ENCODE assay signal across 8 cellular contexts in the genomic region with DNA sequence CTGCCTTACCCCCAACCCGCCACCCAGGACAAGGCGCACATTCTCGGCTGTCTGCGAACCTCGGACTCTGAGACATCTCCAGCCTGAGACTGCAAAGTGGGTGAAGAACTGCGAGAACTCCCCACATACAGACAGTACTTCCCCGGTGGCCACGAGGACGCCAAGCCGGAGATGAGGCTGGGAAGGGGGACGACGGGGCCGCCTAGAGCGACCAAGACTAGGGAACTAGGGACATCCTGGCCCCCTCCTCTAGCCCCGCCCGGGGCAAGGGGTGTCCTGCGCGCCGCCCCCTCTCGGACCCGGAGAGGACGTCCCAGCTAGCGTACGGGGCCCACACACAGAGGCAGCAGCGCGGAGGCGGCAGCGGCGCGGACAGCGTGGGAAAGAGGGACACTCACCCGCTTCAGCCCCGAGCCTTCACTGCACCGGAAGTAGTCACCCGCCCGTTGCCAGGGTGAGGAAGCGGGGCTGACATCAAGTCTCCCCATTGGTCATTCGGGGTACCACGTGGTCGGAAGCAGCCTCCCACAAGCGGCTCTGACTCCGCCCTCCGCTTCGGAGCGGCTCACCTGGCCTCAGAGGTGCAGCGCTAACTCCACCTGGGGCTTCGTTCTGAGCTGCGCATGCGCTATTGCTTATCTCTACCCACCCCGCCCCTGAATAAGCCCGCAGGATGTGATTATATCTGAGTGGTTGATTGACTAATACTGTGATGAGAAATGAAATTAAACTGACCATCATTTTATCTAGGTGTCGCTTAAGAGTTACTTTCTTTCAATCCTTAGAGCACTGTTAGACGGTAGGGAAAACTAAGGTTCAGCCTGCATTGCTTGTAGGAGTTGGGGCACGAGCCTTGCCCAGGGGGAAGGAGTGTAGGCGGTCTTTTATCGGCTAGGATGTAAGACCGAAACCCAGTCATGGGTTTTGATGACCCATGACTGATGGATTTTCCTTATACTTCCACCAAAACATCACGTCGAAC. TPM values are rescaled to one million over a fixed set of nuclear protein-coding genes. Genes with fewer than 3 reads are reported as not detected.
DNase-seq lines count a peak whose midpoint lies in the region; ATAC-seq and TF ChIP-seq lines count a peak whose summit lies in the region.

A gene with protein sequence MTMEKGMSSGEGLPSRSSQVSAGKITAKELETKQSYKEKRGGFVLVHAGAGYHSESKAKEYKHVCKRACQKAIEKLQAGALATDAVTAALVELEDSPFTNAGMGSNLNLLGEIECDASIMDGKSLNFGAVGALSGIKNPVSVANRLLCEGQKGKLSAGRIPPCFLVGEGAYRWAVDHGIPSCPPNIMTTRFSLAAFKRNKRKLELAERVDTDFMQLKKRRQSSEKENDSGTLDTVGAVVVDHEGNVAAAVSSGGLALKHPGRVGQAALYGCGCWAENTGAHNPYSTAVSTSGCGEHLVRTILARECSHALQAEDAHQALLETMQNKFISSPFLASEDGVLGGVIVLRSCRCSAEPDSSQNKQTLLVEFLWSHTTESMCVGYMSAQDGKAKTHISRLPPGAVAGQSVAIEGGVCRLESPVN (minus strand): TSS at position 437 of the 982 bp plus-strand sequence. CDS start 8,854 bp downstream, outside the sequence.

- peaks cover 7% of the 10 kb centered on the region; the same call in 1 of the 2 replicates for H3K4me1 ChIP-seq in GM23338 (ENCODE audit: insufficient read depth)

- ATAC-seq in GM23338, result peak; percentile 95
- peak; percentile 100 for ATAC-seq in natural killer cell treated with Interleukin-12 subunit alpha and Interleukin-12 subunit beta and Interleukin-15 and Interleukin-18, amount 100 ng/mL, for 72 hours
- peak; percentile 99 for ATAC-seq in stimulated activated naive CD8-positive, alpha-beta T cell treated with anti-CD3 and anti-CD28 coated beads, Interleukin-15, Interleukin-2, amounts not matched to agents 100 U/mL and 50 U/mL, for 24 hours

- H3K36me3 Mint-ChIP-seq in GM23338 (ENCODE audit: low read depth), result no peaks in the 10 kb centered on the region
- H3K36me3 Mint-ChIP-seq in activated T-helper 2 cell treated with anti-CD3 and anti-CD28 coated beads, Interferon-gamma antibody, Interleukin-2, Interleukin-4, amounts not matched to agents 10 μg/mL and 5 μg/mL and 100 μg/mL, durations not matched to agents 14 hours and 24 hours and 36 hours (ENCODE audit: low read depth), result peaks cover 3% of the 10 kb centered on the region
- H3K36me3 Mint-ChIP-seq in natural killer cell treated with Interleukin-12 subunit alpha and Interleukin-12 subunit beta and Interleukin-15 and Interleukin-18, amount 100 ng/mL, for 72 hours, result no peaks in the 10 kb centered on the region

- H3K4me2 ChIP-seq in GM23338, result peak within 1 kb of the TSS; percentile 86

- intact Hi-C loops in activated T-helper 2 cell treated with anti-CD3 and anti-CD28 coated beads, Interferon-gamma antibody, Interleukin-2, Interleukin-4, amounts not matched to agents 10 μg/mL and 5 μg/mL and 100 μg/mL, durations not matched to agents 14 hours and 24 hours and 36 hours (cut with micrococcal nuclease), result loop anchor here (5.0 to 10.0 kb wide), 4 partner anchors 76 to 391 kb away; a partner anchor contains a TSS

- H3K27me3 Mint-ChIP-seq in GM23338 (ENCODE audit: insufficient read depth, low read depth, poor library complexity), result peaks cover 2% of the 10 kb centered on the region
- H3K27me3 Mint-ChIP-seq in activated T-helper 2 cell treated with anti-CD3 and anti-CD28 coated beads, Interferon-gamma antibody, Interleukin-2, Interleukin-4, amounts not matched to agents 10 μg/mL and 5 μg/mL and 100 μg/mL, durations not matched to agents 14 hours and 24 hours and 36 hours (ENCODE audit: low read depth), result peaks cover 5% of the 10 kb centered on the region
- H3K27me3 Mint-ChIP-seq in natural killer cell treated with Interleukin-12 subunit alpha and Interleukin-12 subunit beta and Interleukin-15 and Interleukin-18, amount 100 ng/mL, for 72 hours, result peaks cover 5 to 8% of the 10 kb centered on the region in 2 donors

- H3K27ac ChIP-seq in GM23338 (ENCODE audit: low read depth), result no peak within 1 kb of the TSS

- no peaks in the 10 kb centered on the region for H3K9me2 ChIP-seq in GM23338 (ENCODE audit: insufficient read depth)

- peak within 1 kb of the TSS; percentile 79 for H3K4me3 ChIP-seq in GM23338

- H3K4me3 Mint-ChIP-seq in GM23338, result peak within 1 kb of the TSS; percentile 94
- H3K4me3 Mint-ChIP-seq in activated T-helper 2 cell treated with anti-CD3 and anti-CD28 coated beads, Interferon-gamma antibody, Interleukin-2, Interleukin-4, amounts not matched to agents 10 μg/mL and 5 μg/mL and 100 μg/mL, durations not matched to agents 14 hours and 24 hours and 36 hours (ENCODE audit: low read depth), result peak within 1 kb of the TSS; percentile 95
- peak within 1 kb of the TSS; percentile 94 for H3K4me3 Mint-ChIP-seq in natural killer cell treated with Interleukin-12 subunit alpha and Interleukin-12 subunit beta and Interleukin-15 and Interleukin-18, amount 100 ng/mL, for 72 hours

- H3K27ac Mint-ChIP-seq in GM23338, result peak within 1 kb of the TSS; percentile 93
- peak within 1 kb of the TSS; percentile 72 for H3K27ac Mint-ChIP-seq in activated T-helper 2 cell treated with anti-CD3 and anti-CD28 coated beads, Interferon-gamma antibody, Interleukin-2, Interleukin-4, amounts not matched to agents 10 μg/mL and 5 μg/mL and 100 μg/mL, durations not matched to agents 14 hours and 24 hours and 36 hours
- H3K27ac Mint-ChIP-seq in natural killer cell treated with Interleukin-12 subunit alpha and Interleukin-12 subunit beta and Interleukin-15 and Interleukin-18, amount 100 ng/mL, for 72 hours, result peak within 1 kb of the TSS; percentile 76 to 90

- peaks cover 10% of the 10 kb centered on the region for H3K4me1 Mint-ChIP-seq in GM23338
- H3K4me1 Mint-ChIP-seq in activated T-helper 2 cell treated with anti-CD3 and anti-CD28 coated beads, Interferon-gamma antibody, Interleukin-2, Interleukin-4, amounts not matched to agents 10 μg/mL and 5 μg/mL and 100 μg/mL, durations not matched to agents 14 hours and 24 hours and 36 hours (ENCODE audit: low read depth), result peaks cover 21% of the 10 kb centered on the region
- peaks cover 21 to 22% of the 10 kb centered on the region in 2 donors for H3K4me1 Mint-ChIP-seq in natural killer cell treated with Interleukin-12 subunit alpha and Interleukin-12 subunit beta and Interleukin-15 and Interleukin-18, amount 100 ng/mL, for 72 hours (ENCODE audit: low read depth in 2 of 2)

- no peaks in the 10 kb centered on the region for H3K36me3 ChIP-seq in GM23338 (ENCODE audit: insufficient read depth)

- H2AFZ ChIP-seq in GM23338, result peak within 1 kb of the TSS; percentile 80; the same call in 1 of the 2 replicates

- H3K9me3 Mint-ChIP-seq in GM23338, result no peaks in the 10 kb centered on the region
- H3K9me3 Mint-ChIP-seq in activated T-helper 2 cell treated with anti-CD3 and anti-CD28 coated beads, Interferon-gamma antibody, Interleukin-2, Interleukin-4, amounts not matched to agents 10 μg/mL and 5 μg/mL and 100 μg/mL, durations not matched to agents 14 hours and 24 hours and 36 hours, result no peaks in the 10 kb centered on the region
- no peaks in the 10 kb centered on the region for H3K9me3 Mint-ChIP-seq in natural killer cell treated with Interleukin-12 subunit alpha and Interleukin-12 subunit beta and Interleukin-15 and Interleukin-18, amount 100 ng/mL, for 72 hours

- peak; percentile 95 for DNase-seq in Daoy (ENCODE audit: low read depth)
- DNase-seq in GM23338 (ENCODE audit: low spot score), result peak; percentile 99
- peak; percentile 89 for DNase-seq in LHCN-M2 (ENCODE audit: low read depth)
- peak; percentile 99 for DNase-seq in RPMI8226
- DNase-seq in activated T-helper 2 cell treated with anti-CD3 and anti-CD28 coated beads, Interferon-gamma antibody, Interleukin-2, Interleukin-4, amounts not matched to agents 10 μg/mL and 5 μg/mL and 100 μg/mL, durations not matched to agents 14 hours and 24 hours and 36 hours (ENCODE audit: low spot score), result peak; percentile 90
- peak; percentile 91 for DNase-seq in fibroblast of peridontal ligament (ENCODE audit: extremely low read depth)
- peak; percentile 96 for DNase-seq in natural killer cell treated with Interleukin-12 subunit alpha and Interleukin-12 subunit beta and Interleukin-15 and Interleukin-18, amount 100 ng/mL, for 72 hours (ENCODE audit: low spot score)
- peak; percentile 93 for DNase-seq in stimulated activated naive CD8-positive, alpha-beta T cell treated with anti-CD3 and anti-CD28 coated beads, Interleukin-15, Interleukin-2, amounts not matched to agents 100 U/mL and 50 U/mL, for 24 hours

- no peaks in the 10 kb centered on the region for H4K20me1 ChIP-seq in GM23338 (replicated peaks; ENCODE audit: insufficient read depth)

- no peaks in the 10 kb centered on the region for H3F3A ChIP-seq in GM23338 (replicated peaks; ENCODE audit: low read depth)

- no peak for TF ChIP-seq CTCF in GM23338 (conservative IDR thresholded peaks at IDR 0.05; ENCODE audit: low read depth in 2 of 2)

- H3K27me3 ChIP-seq in GM23338 (ENCODE audit: insufficient read depth), result no peaks in the 10 kb centered on the region

- peaks cover 41% of the 10 kb centered on the region for H3K79me2 ChIP-seq in GM23338 (replicated peaks; ENCODE audit: insufficient read depth)

TF ChIP-seq in GM23338, 12 proteins besides CTCF, POLR2A, EP300 and RAD21 (continues in another document):
- no peak for TF ChIP-seq EZH2 (IDR thresholded peaks at IDR 0.05; ENCODE audit: low read depth, unreplicated experiment)
- TF ChIP-seq JUNB (IDR thresholded peaks at IDR 0.05; ENCODE audit: unreplicated experiment), result no peak

RNA-seq across cellular contexts. Expression of the gene that starts here (rescaled TPM):
- total RNA-seq in Daoy (2014; rRNA removed; shearing (Covaris generic)), result 8.1 and 9.6 TPM in 2 replicates
- total RNA-seq in GM23338 (2014; rRNA removed; shearing (Covaris generic)), result 8.0 and 9.8 TPM in 2 replicates
- polyA plus RNA-seq in GM23338 (2016; fragmentation: Nextera tagmentation; extraction: Ambion mirVana), result 7.9 and 9.7 TPM in 2 replicates
- 5.6 and 6.3 TPM in 2 replicates for total RNA-seq in LHCN-M2 (2014; rRNA removed)
- polyA plus RNA-seq in LHCN-M2 (2012), result 3.2 TPM
- 9.6 and 11.3 TPM in 2 replicates for total RNA-seq in activated T-helper 2 cell treated with anti-CD3 and anti-CD28 coated beads, Interferon-gamma antibody, Interleukin-2, Interleukin-4, amounts not matched to agents 10 μg/mL and 5 μg/mL and 100 μg/mL, durations not matched to agents 14 hours and 24 hours and 36 hours
- 10 to 100 TPM; 14.9 to 16.3 TPM for total RNA-seq in natural killer cell treated with Interleukin-12 subunit alpha and Interleukin-12 subunit beta and Interleukin-15 and Interleukin-18, amount 100 ng/mL, for 72 hours
